ENCODE assay signal across 17 cellular contexts in the genomic region with DNA sequence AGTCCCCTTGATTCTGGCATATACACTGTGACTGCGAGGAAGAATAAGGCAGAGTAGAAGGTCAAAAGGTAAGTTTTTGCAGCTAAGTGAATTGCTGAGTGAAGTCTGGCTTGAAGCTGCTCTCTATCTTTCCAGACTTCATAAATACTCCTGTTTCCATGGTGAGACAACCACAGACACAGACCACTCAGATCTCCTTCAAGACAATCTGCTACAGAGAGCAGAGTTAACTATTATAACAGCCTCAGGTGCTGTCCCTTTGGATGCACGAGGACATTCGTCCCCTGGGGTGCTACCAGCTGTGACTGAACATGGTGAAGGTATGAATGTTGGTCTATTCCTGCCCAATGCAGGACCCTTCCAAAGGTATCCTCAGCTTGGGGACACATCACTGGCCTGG.
DNase-seq lines count a peak whose midpoint lies in the region; ATAC-seq, FAIRE-seq and TF ChIP-seq lines count a peak whose summit lies in the region.
"Had no signal": no experiment of that assay in that cellular context is flagged by ENCODE, and none has a peak within 500 bp of the region (broad histone marks: within the 10 kb centered on the region; RNA-seq: fewer than 3 reads in every experiment).

No MANE protein-coding gene starts in this region.

- TF ChIP-seq CTCF in astrocyte (IDR thresholded peaks at IDR 0.05; ENCODE audit: insufficient read depth, low read depth, low read length), result no peak

- FAIRE-seq in astrocyte (lab: Jason Lieb, UNC) (peak; percentile 34), GM12892 (lab: Jason Lieb, UNC) (no peak)

- H4K20me1 ChIP-seq in astrocyte (ENCODE audit: insufficient read depth, low read length), result no peaks in the 10 kb centered on the region

- H3K27me3 ChIP-seq in astrocyte (ENCODE audit: insufficient read depth, low read length), result no peaks in the 10 kb centered on the region

- no peak overlapping the region for H3K4me2 ChIP-seq in astrocyte (ENCODE audit: low read length)
- H3K4me2 ChIP-seq: SK-N-SH had no signal

- H3K4me3 ChIP-seq in astrocyte (ENCODE audit: insufficient read depth, low read depth, low read length), result no peak overlapping the region

- no peaks in the 10 kb centered on the region for H3K27me3 Mint-ChIP-seq in stimulated activated naive CD8-positive, alpha-beta T cell treated with anti-CD3 and anti-CD28 coated beads, Interleukin-15, amount 100 ng/mL, for 72 hours
- no peaks in the 10 kb centered on the region for H3K27me3 Mint-ChIP-seq in astrocyte (ENCODE audit: low read depth, unreplicated experiment)

- H3K9ac ChIP-seq in astrocyte (ENCODE audit: low read length), result no peak overlapping the region
- H3K9ac ChIP-seq: SK-N-SH had no signal

- peak; percentile 53 for ATAC-seq in stimulated activated naive CD8-positive, alpha-beta T cell treated with anti-CD3 and anti-CD28 coated beads, Interleukin-15, Interleukin-2, amounts not matched to agents 100 U/mL and 50 U/mL, for 24 hours
- ATAC-seq in stimulated activated naive CD8-positive, alpha-beta T cell treated with anti-CD3 and anti-CD28 coated beads, Interleukin-15, amount 100 ng/mL, for 72 hours, result no peak
- peak; percentile 47 for ATAC-seq in HG02981 (IDR thresholded peaks at IDR 0.05; ENCODE audit: unreplicated experiment)
- no peak for ATAC-seq in HG03135 (IDR thresholded peaks at IDR 0.05; ENCODE audit: unreplicated experiment)
- ATAC-seq: Right ventricle myocardium inferior had no signal

- no peak for TF ChIP-seq POLR2A in GM12892 (IDR thresholded peaks at IDR 0.05; ENCODE audit: low read depth, low read length)

- no peak overlapping the region for H3K27ac Mint-ChIP-seq in stimulated activated naive CD8-positive, alpha-beta T cell treated with anti-CD3 and anti-CD28 coated beads, Interleukin-15, amount 100 ng/mL, for 72 hours
- H3K27ac Mint-ChIP-seq in astrocyte (ENCODE audit: unreplicated experiment), result no peak overlapping the region
- H3K27ac Mint-ChIP-seq: CD14-positive monocyte had no signal

- H2AFZ ChIP-seq in astrocyte (ENCODE audit: low read depth, low read length), result no peak overlapping the region

- no peak overlapping the region for H3K4me3 Mint-ChIP-seq in stimulated activated naive CD8-positive, alpha-beta T cell treated with anti-CD3 and anti-CD28 coated beads, Interleukin-15, amount 100 ng/mL, for 72 hours
- no peak overlapping the region for H3K4me3 Mint-ChIP-seq in astrocyte (ENCODE audit: unreplicated experiment)
- H3K4me3 Mint-ChIP-seq: CD14-positive monocyte had no signal

- no peak overlapping the region for H3K27ac ChIP-seq in astrocyte (ENCODE audit: low read depth, low read length)

- H3K79me2 ChIP-seq in astrocyte (ENCODE audit: insufficient read depth, low read length), result no peaks in the 10 kb centered on the region

- H3K4me1 ChIP-seq in astrocyte (ENCODE audit: insufficient read depth, low read length), result no peaks in the 10 kb centered on the region
- H3K4me1 ChIP-seq: Caco-2 had no signal

- no peaks in the 10 kb centered on the region for H3K9me3 Mint-ChIP-seq in stimulated activated naive CD8-positive, alpha-beta T cell treated with anti-CD3 and anti-CD28 coated beads, Interleukin-15, amount 100 ng/mL, for 72 hours
- no peaks in the 10 kb centered on the region for H3K9me3 Mint-ChIP-seq in astrocyte (ENCODE audit: unreplicated experiment)
- H3K9me3 Mint-ChIP-seq: CD14-positive monocyte had no signal

- no peaks in the 10 kb centered on the region for H3K9me3 ChIP-seq in astrocyte (ENCODE audit: insufficient read depth, low read depth, low read length)
- H3K9me3 ChIP-seq: Caco-2, SK-N-SH had no signal

- H3K36me3 ChIP-seq in astrocyte (ENCODE audit: insufficient read depth, low read length), result no peaks in the 10 kb centered on the region

- H3K4me1 Mint-ChIP-seq in stimulated activated naive CD8-positive, alpha-beta T cell treated with anti-CD3 and anti-CD28 coated beads, Interleukin-15, amount 100 ng/mL, for 72 hours, result peaks cover 18% of the 10 kb centered on the region
- no peaks in the 10 kb centered on the region for H3K4me1 Mint-ChIP-seq in astrocyte (ENCODE audit: low read depth, unreplicated experiment)
- H3K4me1 Mint-ChIP-seq: CD14-positive monocyte had no signal

- DNase-seq in stimulated activated naive CD8-positive, alpha-beta T cell treated with anti-CD3 and anti-CD28 coated beads, Interleukin-15, Interleukin-2, amounts not matched to agents 100 U/mL and 50 U/mL, for 24 hours, result no peak
- DNase-seq in stimulated activated naive CD8-positive, alpha-beta T cell treated with anti-CD3 and anti-CD28 coated beads, Interleukin-15, amount 100 ng/mL, for 72 hours, result no peak
- DNase-seq in astrocyte (ENCODE audit: low read depth), result no peak
- no peak for DNase-seq in activated CD4-positive, CD25-positive, alpha-beta regulatory T cell treated with anti-CD3 and anti-CD28 coated beads, Interleukin-2, amount 50 U/mL, for 72 hours
- DNase-seq in GM12892 (ENCODE audit: insufficient read length), result no peak
- DNase-seq: Caco-2, HCEC 1CT, MM.1S, NCI-H1930, NCI-H2171 treated with DMSO at 0.1 percent for 48 hours, NCI-H510A, NCI-H82, SK-N-SH had no signal

- no peaks in the 10 kb centered on the region for H3K36me3 Mint-ChIP-seq in astrocyte (ENCODE audit: low read depth, unreplicated experiment)

Comparison
In these comparisons a context has a peak if more than half of its experiments do, and no peak if none do; other contexts are left out.
1. ATAC-seq: peak in stimulated activated naive CD8-positive, alpha-beta T cell treated with anti-CD3 and anti-CD28 coated beads, Interleukin-15, Interleukin-2, amounts not matched to agents 100 U/mL and 50 U/mL, for 24 hours (single experiment) and HG02981 (single experiment); none in stimulated activated naive CD8-positive, alpha-beta T cell treated with anti-CD3 and anti-CD28 coated beads, Interleukin-15, amount 100 ng/mL, for 72 hours (single experiment) and HG03135 (single experiment).